In the genomic region with DNA sequence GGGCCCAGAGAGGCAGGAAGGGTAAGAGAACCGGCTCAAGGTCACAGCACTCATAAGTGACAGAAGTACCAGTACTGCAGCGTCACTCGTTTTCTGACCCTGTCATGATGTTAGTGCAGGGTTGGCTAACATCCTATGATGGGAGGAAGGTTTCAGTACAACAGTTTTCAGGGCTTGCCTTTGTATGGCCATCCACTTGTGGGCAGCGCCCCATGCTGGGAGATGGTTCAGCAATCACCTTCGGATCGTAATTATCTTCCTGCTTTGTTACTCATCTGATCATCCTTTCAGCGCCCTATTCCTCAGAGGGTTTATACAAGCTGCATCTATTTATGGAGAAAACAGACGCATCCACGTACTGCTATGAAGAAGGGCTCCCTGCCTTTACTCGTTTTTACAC, we compare ENCODE assay signal across 1 cellular context.
TF ChIP-seq lines count a peak whose summit lies in the region.

No MANE protein-coding gene starts in this region.

TF ChIP-seq in H1, 55 proteins besides CTCF, POLR2A, EP300 and RAD21 (continued from another document):
- TF ChIP-seq POLR2AphosphoS5 (IDR thresholded peaks at IDR 0.05; ENCODE audit: low read depth, low read length) (no peak; the same call in 1 of the 2 replicates), TBP (IDR thresholded peaks at IDR 0.05; ENCODE audit: low read depth, low read length) (no peak), JUND (IDR thresholded peaks at IDR 0.05; ENCODE audit: low read length) (no peak), GABPA (IDR thresholded peaks at IDR 0.05; ENCODE audit: borderline replicate concordance, insufficient read depth, low read length) (no peak), CREB1 (IDR thresholded peaks at IDR 0.05) (no peak), HDAC6 (IDR thresholded peaks at IDR 0.05; ENCODE audit: low read depth, low read length) (no peak), CHD2 (IDR thresholded peaks at IDR 0.05; ENCODE audit: low read length) (no peak), NRF1 (IDR thresholded peaks at IDR 0.05; ENCODE audit: low read depth, low read length) (no peak), HDAC2 (IDR thresholded peaks at IDR 0.05; ENCODE audit: borderline replicate concordance in 1 of 2, low read depth in 2 of 2, low read length in 2 of 2) (no peak), CHD1 (IDR thresholded peaks at IDR 0.05; ENCODE audit: low read depth, low read length) (no peak), CTBP2 (IDR thresholded peaks at IDR 0.05; ENCODE audit: borderline replicate concordance, insufficient read depth, insufficient read length, low read length) (no peak), POU5F1 (IDR thresholded peaks at IDR 0.05; ENCODE audit: low read depth, low read length) (no peak), RFX5 (IDR thresholded peaks at IDR 0.05; ENCODE audit: borderline replicate concordance, low read depth, low read length) (no peak), SIX5 (IDR thresholded peaks at IDR 0.05; ENCODE audit: low read depth, low read length) (no peak), ZNF274 (IDR thresholded peaks at IDR 0.05; ENCODE audit: borderline replicate concordance, extremely low read depth, low read length) (no peak)
- TF ChIP-seq, protein P1, sequence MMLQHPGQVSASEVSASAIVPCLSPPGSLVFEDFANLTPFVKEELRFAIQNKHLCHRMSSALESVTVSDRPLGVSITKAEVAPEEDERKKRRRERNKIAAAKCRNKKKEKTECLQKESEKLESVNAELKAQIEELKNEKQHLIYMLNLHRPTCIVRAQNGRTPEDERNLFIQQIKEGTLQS (IDR thresholded peaks at IDR 0.05; ENCODE audit: insufficient read depth, low read depth, low read length) = no peak
- TF ChIP-seq, protein P2, sequence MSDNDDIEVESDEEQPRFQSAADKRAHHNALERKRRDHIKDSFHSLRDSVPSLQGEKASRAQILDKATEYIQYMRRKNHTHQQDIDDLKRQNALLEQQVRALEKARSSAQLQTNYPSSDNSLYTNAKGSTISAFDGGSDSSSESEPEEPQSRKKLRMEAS (IDR thresholded peaks at IDR 0.05) = no peak
